16 cellular contexts compared by ENCODE assay signal in genomic region chr12:77599782-77600491, GRCh38.
A peak's percentile ranks its signal among the peaks of the same experiment; 100 is the strongest.
DNase-seq lines count a peak whose midpoint lies in the region; ATAC-seq lines count a peak whose summit lies in the region.
"Had no signal": no experiment of that assay in that cellular context is flagged by ENCODE, and none has a peak within 500 bp of the region (broad histone marks: within the 10 kb centered on the region; RNA-seq: fewer than 3 reads in every experiment).

No MANE protein-coding gene starts in this region.

- no peak overlapping the region for H2BK120ac ChIP-seq in mesendoderm (ENCODE audit: low read depth, low read length)

- no peak overlapping the region for H3K27ac Mint-ChIP-seq in naive thymus-derived CD8-positive, alpha-beta T cell
- H3K27ac Mint-ChIP-seq: activated naive CD8-positive, alpha-beta T cell treated with anti-CD3 and anti-CD28 coated beads for 36 hours had no signal

- H3K27ac ChIP-seq in mesendoderm (ENCODE audit: low read depth, low read length), result no peak overlapping the region
- H3K27ac ChIP-seq: A549, testis had no signal

- in situ Hi-C loops in Caki2 (cut with HindIII; ENCODE audit: low pct_unique_long_range_greater_than_20kb, low sequenced_read_pairs), result no loop called here

- ATAC-seq in GM19395 (IDR thresholded peaks at IDR 0.05; ENCODE audit: unreplicated experiment), result peak; percentile 81
- ATAC-seq in HG02943 (IDR thresholded peaks at IDR 0.05; ENCODE audit: low read depth, unreplicated experiment), result peak; percentile 87
- ATAC-seq in HG03558 (IDR thresholded peaks at IDR 0.05; ENCODE audit: extremely low read depth, unreplicated experiment), result peak; percentile 74
- ATAC-seq in naive thymus-derived CD8-positive, alpha-beta T cell, result no peak
- no peak for ATAC-seq in Right ventricle myocardium superior (ENCODE audit: poor library complexity)
- ATAC-seq: A549, sciatic nerve had no signal

- intact Hi-C loops in Right ventricle myocardium superior (cut with DNase I), result no loop called here

- no peaks in the 10 kb centered on the region for H3K27me3 ChIP-seq in mesendoderm (ENCODE audit: insufficient read depth, low read length, poor library complexity)
- H3K27me3 ChIP-seq: testis had no signal

- no peak overlapping the region for H3K56ac ChIP-seq in mesendoderm (ENCODE audit: low read length)

- H2AK5ac ChIP-seq in mesendoderm (ENCODE audit: low read length), result no peak overlapping the region

- peak; percentile 12 for DNase-seq in Caki2 (ENCODE audit: low read depth)
- DNase-seq in NCI-H2227 (lab: John Stamatoyannopoulos, UW; ENCODE audit: unreplicated experiment), result no peak
- no peak for DNase-seq in naive thymus-derived CD8-positive, alpha-beta T cell
- no peak for DNase-seq in mesendoderm
- DNase-seq in Right ventricle myocardium superior, result no peak
- DNase-seq: activated naive CD8-positive, alpha-beta T cell treated with anti-CD3 and anti-CD28 coated beads for 36 hours; COR-L47; NCI-H446 treated with DMSO at 0.1 percent for 48 hours; RPMI8226; T-helper 9 cell; testis had no signal

- no peaks in the 10 kb centered on the region for H3K4me1 Mint-ChIP-seq in naive thymus-derived CD8-positive, alpha-beta T cell
- H3K4me1 Mint-ChIP-seq: activated naive CD8-positive, alpha-beta T cell treated with anti-CD3 and anti-CD28 coated beads for 36 hours had no signal

- H3K27me3 Mint-ChIP-seq in naive thymus-derived CD8-positive, alpha-beta T cell, result no peaks in the 10 kb centered on the region
- H3K27me3 Mint-ChIP-seq: activated naive CD8-positive, alpha-beta T cell treated with anti-CD3 and anti-CD28 coated beads for 36 hours had no signal

- H3K79me2 ChIP-seq in mesendoderm (ENCODE audit: control insufficient read depth, insufficient read depth, low read length), result no peaks in the 10 kb centered on the region

- no peak overlapping the region for H2BK5ac ChIP-seq in mesendoderm (ENCODE audit: low read length)

- no peak overlapping the region for H3K18ac ChIP-seq in mesendoderm (ENCODE audit: low read length)

- H3K79me1 ChIP-seq in mesendoderm (ENCODE audit: low read length), result no peaks in the 10 kb centered on the region

- H3K9me3 Mint-ChIP-seq in naive thymus-derived CD8-positive, alpha-beta T cell, result peaks cover 0 to 10% (median 3%) of the 10 kb centered on the region in 9 donors

- no peaks in the 10 kb centered on the region for H3K36me3 Mint-ChIP-seq in naive thymus-derived CD8-positive, alpha-beta T cell
- H3K36me3 Mint-ChIP-seq: activated naive CD8-positive, alpha-beta T cell treated with anti-CD3 and anti-CD28 coated beads for 36 hours had no signal

- no peak overlapping the region for H3K4ac ChIP-seq in mesendoderm (ENCODE audit: low read depth, low read length)

- H4K5ac ChIP-seq in mesendoderm (ENCODE audit: low read length), result no peak overlapping the region

- no peak overlapping the region for H3K23ac ChIP-seq in mesendoderm (ENCODE audit: low read length)

- no peak overlapping the region for H3K4me2 ChIP-seq in mesendoderm (ENCODE audit: low read length)
- H3K4me2 ChIP-seq: A549 had no signal

- no peak overlapping the region for H2BK15ac ChIP-seq in mesendoderm (replicated peaks; ENCODE audit: low read depth)

- POLR2A ChIA-PET in naive thymus-derived CD8-positive, alpha-beta T cell (lab: Charles Lee), result no interaction called here

- no peak overlapping the region for H3K9ac ChIP-seq in mesendoderm (ENCODE audit: low read length)

- H3K36me3 ChIP-seq in mesendoderm (ENCODE audit: control insufficient read depth, insufficient read depth, low read length), result no peaks in the 10 kb centered on the region

- no peak overlapping the region for H4K8ac ChIP-seq in mesendoderm (ENCODE audit: low read depth, low read length)

- no peaks in the 10 kb centered on the region for H3K4me1 ChIP-seq in mesendoderm (ENCODE audit: control insufficient read depth, low read depth, low read length)
- H3K4me1 ChIP-seq: A549, testis had no signal

- H3K4me3 ChIP-seq in mesendoderm (ENCODE audit: low read length), result no peak overlapping the region
- H3K4me3 ChIP-seq: A549, testis had no signal

- no peak overlapping the region for H3K4me3 Mint-ChIP-seq in naive thymus-derived CD8-positive, alpha-beta T cell
- H3K4me3 Mint-ChIP-seq: activated naive CD8-positive, alpha-beta T cell treated with anti-CD3 and anti-CD28 coated beads for 36 hours had no signal

Comparison
In these comparisons a context has a peak if more than half of its experiments do, and no peak if none do; other contexts are left out.
1. ATAC-seq: peak in GM19395 (single experiment), HG02943 (single experiment) and HG03558 (single experiment); none in naive thymus-derived CD8-positive, alpha-beta T cell (0 of 2) and Right ventricle myocardium superior (single experiment).